In the genomic region with DNA sequence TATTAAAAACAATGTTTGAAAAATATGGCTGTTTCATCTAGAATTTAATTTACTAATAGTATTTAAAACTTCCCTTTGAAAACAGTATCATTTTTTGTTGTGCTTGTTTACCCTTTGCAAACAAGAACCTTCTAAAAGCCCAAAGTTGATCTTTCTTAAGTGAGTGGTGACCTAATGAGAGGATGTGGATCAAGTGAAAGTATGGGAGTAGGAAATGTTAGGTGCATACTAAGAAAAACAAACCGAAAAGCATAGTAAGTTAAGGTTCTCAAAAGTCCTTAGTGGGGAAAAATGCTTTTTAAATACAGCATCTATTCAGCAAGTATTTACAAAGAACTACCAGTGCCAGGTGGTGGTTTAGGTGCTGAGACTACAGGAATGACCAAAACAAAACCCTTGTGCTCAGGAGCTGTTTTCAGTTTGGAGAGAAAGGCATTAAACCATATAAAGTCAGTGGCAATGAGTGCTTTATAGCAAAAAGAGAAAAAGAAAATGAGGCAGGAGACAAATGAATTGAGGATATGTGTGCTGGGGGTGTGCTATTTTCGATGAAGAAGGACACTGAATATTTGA, we compare ENCODE assay signal across 14 cellular contexts. TPM values are rescaled to one million over a fixed set of nuclear protein-coding genes. Genes with fewer than 3 reads are reported as not detected.
A peak's percentile ranks its signal among the peaks of the same experiment; 100 is the strongest.
DNase-seq lines count a peak whose midpoint lies in the region; ATAC-seq and TF ChIP-seq lines count a peak whose summit lies in the region.
"Had no signal": no experiment of that assay in that cellular context is flagged by ENCODE, and none has a peak within 500 bp of the region (broad histone marks: within the 10 kb centered on the region; RNA-seq: fewer than 3 reads in every experiment).

No MANE protein-coding gene starts in this region.

- H3K36me3 Mint-ChIP-seq in CD8-positive, alpha-beta memory T cell: peaks cover 3 to 47% (median 23%) of the 10 kb centered on the region in 3 donors

- no peak for DNase-seq in CD8-positive, alpha-beta memory T cell
- no peak for DNase-seq in left lobe of liver (ENCODE audit: low spot score)
- no peak for DNase-seq in trophoblast cell
- DNase-seq in HPDE6-E6E7 (ENCODE audit: extremely low spot score): no peak
- DNase-seq in GM20000 (ENCODE audit: low spot score): no peak
- no peak for DNase-seq in SW480 (ENCODE audit: low spot score)
- DNase-seq: activated CD4-positive, alpha-beta T cell treated with anti-CD3 and anti-CD28 coated beads, Interleukin-2, amount 50 U/mL, for 4 hours; Kasumi-1; left colon; NCI-H524; SIG-M5 had no signal

- H2BK120ac ChIP-seq in trophoblast cell (ENCODE audit: insufficient read depth, low read length, poor library complexity): no peak overlapping the region

- WGBS in trophoblast cell (ENCODE audit: extremely low coverage, insufficient coverage, insufficient read length): no CpG with 5 or more reads among the region's 2 CpGs

- H3K27me3 Mint-ChIP-seq in CD8-positive, alpha-beta memory T cell: no peaks in the 10 kb centered on the region

- H3K4me3 Mint-ChIP-seq in CD8-positive, alpha-beta memory T cell: peak overlapping the region in 5 of 7 donors; percentile 11 to 74 (median 37)

- no peak overlapping the region for H3K4ac ChIP-seq in trophoblast cell (ENCODE audit: low read depth, low read length)

- POLR2A ChIA-PET in CD8-positive, alpha-beta memory T cell (lab: Charles Lee): no interaction called here

- H3K9me3 ChIP-seq in CD8-positive, alpha-beta memory T cell (ENCODE audit: low read length): no peaks in the 10 kb centered on the region
- H3K9me3 ChIP-seq in trophoblast cell (ENCODE audit: insufficient read depth, low read depth, low read length): no peaks in the 10 kb centered on the region
- H3K9me3 ChIP-seq: BLaER1 treated with 17β-estradiol and CSF1 and Interleukin-3, amounts not matched to agents 10 nM and 100 nM had no signal

- H3K27ac Mint-ChIP-seq in CD8-positive, alpha-beta memory T cell: peak overlapping the region; percentile 12 to 92 (median 58)

- no peak overlapping the region for H2AFZ ChIP-seq in trophoblast cell (ENCODE audit: insufficient read depth, low read length, poor library complexity)

- no peak overlapping the region for H4K8ac ChIP-seq in trophoblast cell (ENCODE audit: low read depth, low read length)

- no peak overlapping the region for H3K27ac ChIP-seq in CD8-positive, alpha-beta memory T cell (ENCODE audit: low read depth, low read length)
- H3K27ac ChIP-seq in trophoblast cell (ENCODE audit: low read depth, low read length): no peak overlapping the region
- H3K27ac ChIP-seq: BLaER1 treated with 17β-estradiol and CSF1 and Interleukin-3, amounts not matched to agents 10 nM and 100 nM had no signal

- H3K4me1 Mint-ChIP-seq in CD8-positive, alpha-beta memory T cell: peaks cover 40 to 57% (median 56%) of the 10 kb centered on the region in 3 donors

- no peak overlapping the region for H4K91ac ChIP-seq in trophoblast cell (ENCODE audit: low read depth, low read length)

- H3K23ac ChIP-seq in trophoblast cell (ENCODE audit: low read length): no peak overlapping the region

- H4K12ac ChIP-seq in trophoblast cell (ENCODE audit: low read depth, low read length): no peak overlapping the region

- H3K9ac ChIP-seq in trophoblast cell (ENCODE audit: low read length): no peak overlapping the region
- H3K9ac ChIP-seq: BLaER1 treated with 17β-estradiol and CSF1 and Interleukin-3, amounts not matched to agents 10 nM and 100 nM had no signal

- H3K14ac ChIP-seq in trophoblast cell (ENCODE audit: low read length): no peak overlapping the region

- no peaks in the 10 kb centered on the region for H3K79me2 ChIP-seq in trophoblast cell (ENCODE audit: control insufficient read depth, insufficient read depth, low read length, poor library complexity)

- no peak overlapping the region for H3K4me3 ChIP-seq in CD8-positive, alpha-beta memory T cell (ENCODE audit: low read length)
- H3K4me3 ChIP-seq in trophoblast cell (ENCODE audit: low read depth, low read length): no peak overlapping the region
- H3K4me3 ChIP-seq: BLaER1 treated with 17β-estradiol and CSF1 and Interleukin-3, amounts not matched to agents 10 nM and 100 nM had no signal

- H2BK12ac ChIP-seq in trophoblast cell (ENCODE audit: low read length): no peak overlapping the region

- H2BK5ac ChIP-seq in trophoblast cell (ENCODE audit: low read depth, low read length, poor library complexity): no peak overlapping the region

- CTCF ChIA-PET in CD8-positive, alpha-beta memory T cell (lab: Charles Lee): interaction anchor here (0.6 to 1.4 kb wide), 4 partner anchors 9 to 248 kb away, joined by 3 to 7 read pairs (median 5); a partner anchor contains a TSS

- no peak overlapping the region for H3K18ac ChIP-seq in trophoblast cell (ENCODE audit: low read length)

- no peak overlapping the region for H3K4me2 ChIP-seq in trophoblast cell (ENCODE audit: low read length)
- H3K4me2 ChIP-seq: BLaER1 treated with 17β-estradiol and CSF1 and Interleukin-3, amounts not matched to agents 10 nM and 100 nM had no signal

- H3K4me1 ChIP-seq in CD8-positive, alpha-beta memory T cell (ENCODE audit: insufficient read depth, low read length): peaks cover 7% of the 10 kb centered on the region
- no peaks in the 10 kb centered on the region for H3K4me1 ChIP-seq in trophoblast cell (ENCODE audit: control insufficient read depth in 1 of 2, insufficient read depth in 2 of 2, low read length in 2 of 2)
- H3K4me1 ChIP-seq: BLaER1 treated with 17β-estradiol and CSF1 and Interleukin-3, amounts not matched to agents 10 nM and 100 nM had no signal

- ATAC-seq in GM21367 (IDR thresholded peaks at IDR 0.05; ENCODE audit: unreplicated experiment) (peak; percentile 34), HG03354 (IDR thresholded peaks at IDR 0.05; ENCODE audit: poor library complexity, severe bottlenecking, unreplicated experiment) (peak; percentile 35), left lobe of liver (peak; percentile 8)
- ATAC-seq: left colon had no signal

- no peaks in the 10 kb centered on the region for H3K79me1 ChIP-seq in trophoblast cell (ENCODE audit: low read length)

- no peak for TF ChIP-seq CTCF in GM20000 (IDR thresholded peaks at IDR 0.05; ENCODE audit: extremely low read depth, missing control alignments)

- no peaks in the 10 kb centered on the region for H3K27me3 ChIP-seq in CD8-positive, alpha-beta memory T cell (ENCODE audit: insufficient read depth, low read length, poor library complexity, severe bottlenecking)
- H3K27me3 ChIP-seq in trophoblast cell (ENCODE audit: insufficient read depth, low read length): no peaks in the 10 kb centered on the region
- H3K27me3 ChIP-seq: BLaER1 treated with 17β-estradiol and CSF1 and Interleukin-3, amounts not matched to agents 10 nM and 100 nM had no signal

- no peaks in the 10 kb centered on the region for H3K9me3 Mint-ChIP-seq in CD8-positive, alpha-beta memory T cell

- H3K36me3 ChIP-seq in CD8-positive, alpha-beta memory T cell (ENCODE audit: insufficient read depth, low read length): peaks cover 3% of the 10 kb centered on the region
- peaks cover 2 to 12% of the 10 kb centered on the region in 2 experiments for H3K36me3 ChIP-seq in trophoblast cell (ENCODE audit: control insufficient read depth in 1 of 2, insufficient read depth in 2 of 2, low read length in 2 of 2)

- H2AK5ac ChIP-seq in trophoblast cell (ENCODE audit: low read length): no peak overlapping the region

RNA-seq across cellular contexts. Expression of a gene that starts 23.8 kb away (rescaled TPM):
- 10 to 100 TPM; 22.0 to 24.3 TPM for total RNA-seq in CD8-positive, alpha-beta memory T cell
- 15.9 TPM for polyA plus RNA-seq in CD8-positive, alpha-beta memory T cell
- total RNA-seq in left lobe of liver: 15.8 TPM
- 21.8 and 22.3 TPM in 2 replicates for polyA plus RNA-seq in trophoblast cell (2013)

RNA-seq across cellular contexts. Expression of a gene that starts 52.9 kb away (rescaled TPM):
- total RNA-seq in CD8-positive, alpha-beta memory T cell: 10 to 100 TPM; 65.0 to 66.3 TPM
- 67.7 TPM for polyA plus RNA-seq in CD8-positive, alpha-beta memory T cell
- 36.6 TPM for total RNA-seq in left lobe of liver
- 28.0 and 28.8 TPM in 2 replicates for polyA plus RNA-seq in trophoblast cell (2013)
